ENCODE assay signal across 14 cellular contexts in the genomic region with DNA sequence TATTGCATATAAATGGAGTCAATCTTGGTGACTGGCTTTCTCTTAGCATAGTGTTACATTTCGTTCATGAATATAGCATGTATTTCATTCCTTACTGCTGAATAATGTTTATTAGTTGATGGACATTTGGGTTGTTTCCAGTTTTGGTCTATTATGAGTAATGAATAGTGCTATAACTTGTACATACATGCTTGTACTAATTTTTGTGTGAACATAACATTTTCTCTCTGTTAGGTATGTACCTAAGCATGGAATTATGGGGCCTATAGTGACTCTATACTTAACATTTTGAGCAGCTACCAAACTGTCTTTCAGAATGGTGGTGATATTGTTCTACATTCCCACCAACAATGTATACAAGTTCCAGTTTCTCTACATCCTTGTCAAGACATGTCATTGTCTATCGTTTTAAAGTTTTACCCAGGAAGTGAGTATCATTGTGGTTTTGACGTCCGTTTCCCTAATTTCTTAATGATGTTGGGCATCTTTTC. TPM values are rescaled to one million over a fixed set of nuclear protein-coding genes. Genes with fewer than 3 reads are reported as not detected.
DNase-seq lines count a peak whose midpoint lies in the region; ATAC-seq, FAIRE-seq and TF ChIP-seq lines count a peak whose summit lies in the region.
"Had no signal": no experiment of that assay in that cellular context is flagged by ENCODE, and none has a peak within 500 bp of the region (broad histone marks: within the 10 kb centered on the region; RNA-seq: fewer than 3 reads in every experiment).

No MANE protein-coding gene starts in this region.

- no peaks in the 10 kb centered on the region for H3K9me3 Mint-ChIP-seq in CD4-positive, alpha-beta T cell
- H3K9me3 Mint-ChIP-seq in memory B cell: no peaks in the 10 kb centered on the region

- no peak overlapping the region for H3K4me3 Mint-ChIP-seq in CD4-positive, alpha-beta T cell
- H3K4me3 Mint-ChIP-seq in memory B cell: no peak overlapping the region

- no peaks in the 10 kb centered on the region for H3K27me3 ChIP-seq in CD4-positive, alpha-beta T cell (ENCODE audit: control insufficient read depth, insufficient read depth, low read length)
- H3K27me3 ChIP-seq in Panc1 (ENCODE audit: control insufficient read depth, insufficient read depth, low read length): no peaks in the 10 kb centered on the region
- H3K27me3 ChIP-seq in bronchial epithelial cell (ENCODE audit: control insufficient read depth, insufficient read depth, low read length): no peaks in the 10 kb centered on the region
- H3K27me3 ChIP-seq in small intestine (ENCODE audit: control insufficient read depth in 2 of 2, insufficient read depth in 2 of 2, low read length in 2 of 2): no peaks in the 10 kb centered on the region
- H3K27me3 ChIP-seq: testis had no signal

- no peak for DNase-seq in CD4-positive, alpha-beta T cell
- DNase-seq in Panc1 (ENCODE audit: low read depth, low spot score): no peak
- DNase-seq in bronchial epithelial cell (ENCODE audit: low read depth): peak; percentile 99
- DNase-seq in memory B cell (ENCODE audit: low spot score in 2 of 2): no peak
- DNase-seq in small intestine: no peak
- no peak for DNase-seq in KBM-7
- DNase-seq: activated CD4-positive, alpha-beta T cell treated with anti-CD3 and anti-CD28 coated beads, Interleukin-2, amount 50 U/mL, for 4 hours; NCI-H1092; SW 1271; testis had no signal

- 43 to 57% (median 54%) methylated on average over 4 of the region's 4 CpGs for WGBS in small intestine, 3 donors

- H3K4me1 ChIP-seq in Panc1 (ENCODE audit: control insufficient read depth, insufficient read depth, low read length) (no peaks in the 10 kb centered on the region), small intestine (ENCODE audit: control insufficient read depth in 2 of 2, insufficient read depth in 1 of 2, low read depth in 1 of 2, low read length in 1 of 2) (peaks cover 0 to 4% of the 10 kb centered on the region in 2 donors)

- TF ChIP-seq CTCF in CD4-positive, alpha-beta T cell (IDR thresholded peaks at IDR 0.05): no peak
- TF ChIP-seq CTCF in Panc1 (IDR thresholded peaks at IDR 0.05): no peak
- no peak for TF ChIP-seq CTCF in bronchial epithelial cell (IDR thresholded peaks at IDR 0.05; ENCODE audit: insufficient read depth, low read length, severe bottlenecking)

- FAIRE-seq in bronchial epithelial cell (lab: Jason Lieb, UNC) (no peak), small intestine (lab: Jason Lieb, UNC) (no peak)
- FAIRE-seq: frontal cortex had no signal

- POLR2A ChIA-PET in CD4-positive, alpha-beta T cell (lab: Charles Lee): no interaction called here
- POLR2A ChIA-PET in Panc1 (lab: Charles Lee): no interaction called here

- H3K9me3 ChIP-seq in CD4-positive, alpha-beta T cell (ENCODE audit: control insufficient read depth, low read length): no peaks in the 10 kb centered on the region
- H3K9me3 ChIP-seq in Panc1 (ENCODE audit: control insufficient read depth, insufficient read depth, low read depth, low read length): no peaks in the 10 kb centered on the region
- H3K9me3 ChIP-seq in small intestine (ENCODE audit: control insufficient read depth, low read depth): no peaks in the 10 kb centered on the region
- H3K9me3 ChIP-seq: testis had no signal

- H3K4me1 Mint-ChIP-seq in CD4-positive, alpha-beta T cell (ENCODE audit: low read depth): peaks cover 60% of the 10 kb centered on the region
- H3K4me1 Mint-ChIP-seq in memory B cell: peaks cover 24% of the 10 kb centered on the region

- H3K36me3 ChIP-seq in Panc1 (ENCODE audit: control insufficient read depth, insufficient read depth, low read length) (no peaks in the 10 kb centered on the region; the same call in 1 of the 2 replicates), bronchial epithelial cell (ENCODE audit: control insufficient read depth, insufficient read depth, low read length) (peaks cover 15% of the 10 kb centered on the region), small intestine (ENCODE audit: control insufficient read depth in 2 of 2, insufficient read depth in 2 of 2, low read length in 2 of 2) (peaks cover 7 to 18% of the 10 kb centered on the region in 2 donors)

- in situ Hi-C loops in Panc1 (cut with HindIII; ENCODE audit: low pct_unique_long_range_greater_than_20kb, low sequenced_read_pairs): no loop called here
- in situ Hi-C loops in KBM-7 (cut with MboI; ENCODE audit: low pct_unique_long_range_greater_than_20kb, low sequenced_read_pairs): no loop called here

- CTCF ChIA-PET in CD4-positive, alpha-beta T cell (lab: Charles Lee): no interaction called here
- CTCF ChIA-PET in Panc1 (lab: Charles Lee): no interaction called here

- peak overlapping the region; percentile 2 for H3K27ac Mint-ChIP-seq in CD4-positive, alpha-beta T cell
- H3K27ac Mint-ChIP-seq in memory B cell: peak overlapping the region; percentile 67

- H3K36me3 Mint-ChIP-seq in CD4-positive, alpha-beta T cell (ENCODE audit: low read depth): peaks cover 89% of the 10 kb centered on the region
- peaks cover 28% of the 10 kb centered on the region for H3K36me3 Mint-ChIP-seq in memory B cell

- H3K27me3 Mint-ChIP-seq in CD4-positive, alpha-beta T cell: no peaks in the 10 kb centered on the region
- H3K27me3 Mint-ChIP-seq in memory B cell: no peaks in the 10 kb centered on the region

- BruUV-seq in Panc1 (replicated peaks; lab: Mats Ljungman, UMichigan): TSS peak; percentile 3

- intact Hi-C loops in CD4-positive, alpha-beta T cell (cut with DNase I, micrococcal nuclease): no loop called here
- intact Hi-C loops in Panc1 (cut with micrococcal nuclease; ENCODE audit: unreplicated experiment): no loop called here

- H3K27ac ChIP-seq in CD4-positive, alpha-beta T cell (ENCODE audit: low read depth, low read length): no peak overlapping the region
- H3K27ac ChIP-seq in Panc1 (ENCODE audit: low read length): no peak overlapping the region
- H3K27ac ChIP-seq in small intestine (ENCODE audit: low read depth in 1 of 2, low read length in 1 of 2): no peak overlapping the region

- ATAC-seq in CD4-positive, alpha-beta T cell (ENCODE audit: poor library complexity): no peak
- ATAC-seq in Panc1: no peak
- ATAC-seq in memory B cell (ENCODE audit: low read depth): no peak
- ATAC-seq in GM19351 (IDR thresholded peaks at IDR 0.05; ENCODE audit: unreplicated experiment): no peak
- no peak for ATAC-seq in GM21526 (IDR thresholded peaks at IDR 0.05; ENCODE audit: low FRiP score, unreplicated experiment)
- ATAC-seq: left lobe of liver had no signal

- H3K4me3 ChIP-seq in Panc1 (ENCODE audit: low read depth in 2 of 2, low read length in 2 of 2) (no peak overlapping the region), bronchial epithelial cell (ENCODE audit: low read depth, low read length) (no peak overlapping the region), small intestine (ENCODE audit: low read depth in 1 of 2, low read length in 2 of 2) (no peak overlapping the region)
- H3K4me3 ChIP-seq: testis had no signal

RNA-seq across cellular contexts. Expression of a gene that starts 23.1 kb away (rescaled TPM):
- 100 to 1,000 TPM; 113 to 117 TPM for total RNA-seq in CD4-positive, alpha-beta T cell
- total RNA-seq in Panc1 (2021; ENCODE audit: unreplicated experiment) (286 TPM), bronchial epithelial cell (125 and 173 TPM in 2 replicates)
- polyA plus RNA-seq in Panc1 (2012; ENCODE audit: insufficient read length): 181 TPM
- 100 to 1,000 TPM in 1 of 3 donors, 10 to 100 TPM in 2; 14.8 to 100 (median 21.9) TPM for polyA plus RNA-seq in small intestine
